ENCODE assay signal across 22 cellular contexts in the genomic region with DNA sequence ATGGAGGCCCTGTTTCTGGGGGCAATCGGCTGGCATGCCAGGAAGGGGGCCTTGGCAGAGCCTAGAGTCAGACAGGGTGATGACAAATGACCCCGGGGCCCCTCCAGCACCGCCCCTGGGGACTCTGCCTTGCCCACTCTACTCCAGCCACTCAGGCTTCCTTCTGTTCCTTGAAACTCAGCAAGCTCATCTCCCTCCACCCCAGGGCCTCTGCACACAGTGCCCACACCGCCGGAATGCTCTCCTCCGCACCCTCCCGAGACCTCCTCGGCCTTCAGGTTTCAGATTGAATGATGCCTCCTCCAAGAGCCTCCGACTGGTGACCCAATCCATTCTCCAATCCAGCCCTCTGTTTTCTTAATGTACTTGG.
"Had no signal": no experiment of that assay in that cellular context is flagged by ENCODE, and none has a peak within 500 bp of the region (broad histone marks: within the 10 kb centered on the region; RNA-seq: fewer than 3 reads in every experiment).

No MANE protein-coding gene starts in this region.

- H3K4me3 ChIP-seq: ascending aorta, dorsolateral prefrontal cortex, esophagus squamous epithelium, gastroesophageal sphincter, lower lobe of right lung, ovary, tibial nerve, uterus had no signal

- H3K9me3 ChIP-seq: ascending aorta, esophagus squamous epithelium, gastroesophageal sphincter, lower lobe of right lung, ovary, tibial nerve, uterus had no signal

- H3K4me1 ChIP-seq: ascending aorta, esophagus squamous epithelium, gastroesophageal sphincter, lower lobe of right lung, tibial nerve, uterus had no signal

- H3K36me3 ChIP-seq: ascending aorta, esophagus squamous epithelium, gastroesophageal sphincter, lower lobe of right lung, ovary, tibial nerve, uterus had no signal

- H3K27me3 ChIP-seq: ascending aorta, ovary, uterus had no signal

- H3K27ac ChIP-seq: ascending aorta, dorsolateral prefrontal cortex, esophagus squamous epithelium, gastroesophageal sphincter, lower lobe of right lung, tibial nerve, uterus had no signal

- DNase-seq: activated CD4-positive, alpha-beta memory T cell treated with anti-CD3 and anti-CD28 coated beads, Interleukin-2, amount 10 ng/mL, durations not matched to agents 7 days and 5 days; activated CD4-positive, alpha-beta T cell treated with anti-CD3 and anti-CD28 coated beads, Interleukin-2, amount 10 ng/mL, durations not matched to agents 24 days and 14 days; activated CD4-positive, CD25-positive, alpha-beta regulatory T cell; activated gamma-delta T cell; activated T-cell treated with anti-CD3 and anti-CD28 coated beads for 4 hours; central memory CD4-positive, alpha-beta T cell; esophagus squamous epithelium; left colon; lower lobe of right lung; naive thymus-derived CD4-positive, alpha-beta T cell; small intestine; stimulated activated CD4-positive, alpha-beta T cell treated with anti-CD3 and anti-CD28 coated beads, Interleukin-2, amount 100 ng/mL, for 24 hours; stimulated activated naive CD8-positive, alpha-beta T cell treated with anti-CD3 and anti-CD28 coated beads, Interleukin-15, amount 100 ng/mL, for 72 hours; T-helper 17 cell; uterus had no signal

- FAIRE-seq: colon, islet of Langerhans, small intestine had no signal
